In genomic region chr11:111974451-111974850, GRCh38 we compare ENCODE assay signal across 28 cellular contexts. TPM values are rescaled to one million over a fixed set of nuclear protein-coding genes. Genes with fewer than 3 reads are reported as not detected.
A peak's percentile ranks its signal among the peaks of the same experiment; 100 is the strongest.
DNase-seq lines count a peak whose midpoint lies in the region; ATAC-seq, FAIRE-seq and TF ChIP-seq lines count a peak whose summit lies in the region.
"Had no signal": no experiment of that assay in that cellular context is flagged by ENCODE, and none has a peak within 500 bp of the region (broad histone marks: within the 10 kb centered on the region; RNA-seq: fewer than 3 reads in every experiment).

No MANE protein-coding gene starts in this region.

- H4K5ac ChIP-seq in IMR-90 (ENCODE audit: low read depth, low read length): no peak overlapping the region

- no peak overlapping the region for H2BK5ac ChIP-seq in IMR-90 (ENCODE audit: low read depth, low read length, poor library complexity, severe bottlenecking)

- H3K27ac ChIP-seq in IMR-90 (ENCODE audit: insufficient read depth, low read length): no peak overlapping the region
- no peak overlapping the region for H3K27ac ChIP-seq in keratinocyte (ENCODE audit: control insufficient read depth, insufficient read depth, low read length)
- H3K27ac ChIP-seq in transverse colon: peak overlapping the region in 3 of 4 donors; percentile 20 to 95 (median 87)
- H3K27ac ChIP-seq in small intestine (ENCODE audit: low read depth in 1 of 2, low read length in 1 of 2): peak overlapping the region in 1 of 2 donors; percentile 4
- H3K27ac ChIP-seq: colonic mucosa, PC-9 had no signal

- TF ChIP-seq CTCF in IMR-90 (conservative IDR thresholded peaks at IDR 0.05; ENCODE audit: low read depth, low read length): no peak
- no peak for TF ChIP-seq CTCF in keratinocyte (optimal IDR thresholded peaks at IDR 0.05 in 1 of 3, IDR thresholded peaks at IDR 0.05 in 1 of 3, conservative IDR thresholded peaks at IDR 0.05 in 1 of 3; ENCODE audit: extremely low read depth in 1 of 3, insufficient read depth in 2 of 3, low read length in 3 of 3)
- TF ChIP-seq CTCF in transverse colon (IDR thresholded peaks at IDR 0.05): no peak

- H4K91ac ChIP-seq in IMR-90 (ENCODE audit: insufficient read depth, low read depth, low read length): no peak overlapping the region

- POLR2A ChIA-PET in IMR-90 (lab: Charles Lee; ENCODE audit: unreplicated experiment): no interaction called here

- dilution Hi-C loops in IMR-90 (cut with HindIII; ENCODE audit: low sequenced_read_pairs, unreplicated experiment) (no loop called here), keratinocyte (cut with MboI; ENCODE audit: extremely low pct_ligation_motif_present, low sequenced_read_pairs) (no loop called here)

- H2BK20ac ChIP-seq in IMR-90 (ENCODE audit: low read depth, low read length): no peak overlapping the region; the same call in 1 of the 2 replicates

- H2AFZ ChIP-seq in IMR-90 (replicated peaks; ENCODE audit: low read length, poor library complexity) (no peak overlapping the region), keratinocyte (ENCODE audit: control insufficient read depth, low read length) (peak overlapping the region; percentile 44)
- H2AFZ ChIP-seq: GM23338, PC-9 had no signal

- no peak for DNase-seq in IMR-90
- DNase-seq in amniotic epithelial cell (ENCODE audit: low read depth): peak; percentile 16
- no peak for DNase-seq in keratinocyte (ENCODE audit: low read depth, low spot score)
- DNase-seq in transverse colon: no peak
- DNase-seq in small intestine: no peak
- DNase-seq in DMS 273 treated with DMSO at 0.1 percent for 48 hours (lab: John Stamatoyannopoulos, UW): no peak
- DNase-seq: activated CD4-positive, alpha-beta T cell treated with anti-CD3 and anti-CD28 coated beads, Interleukin-2, amount 10 ng/mL, durations not matched to agents 7 days and 5 days; activated naive CD4-positive, alpha-beta T cell treated with Interleukin-2 at 50 U/mL for 16 hours; activated T-cell treated with anti-CD3 and anti-CD28 coated beads, Interleukin-2, amount 50 U/mL, for 72 hours; amniotic stem cell; colonic mucosa; DND-41; foreskin melanocyte; naive thymus-derived CD8-positive, alpha-beta T cell; NCI-H1092; NCI-H187; NCI-H2171 treated with DMSO at 0.1 percent for 48 hours; NCI-H524; PC-9; SIG-M5; stimulated activated CD8-positive, alpha-beta memory T cell treated with anti-CD3 and anti-CD28 coated beads, Interleukin-4, amount 100 ng/mL, for 48 hours; stimulated activated naive CD8-positive, alpha-beta T cell treated with anti-CD3 and anti-CD28 coated beads, Interleukin-15, amount 100 ng/mL, for 72 hours had no signal

- CTCF ChIA-PET in IMR-90 (lab: Yijun Ruan, JAX): no interaction called here

- no peaks in the 10 kb centered on the region for H3K27me3 ChIP-seq in IMR-90 (ENCODE audit: control insufficient read depth, insufficient read depth, low read length)
- H3K27me3 ChIP-seq in keratinocyte (ENCODE audit: control insufficient read depth, extremely low read depth, insufficient read depth, low read length): no peaks in the 10 kb centered on the region
- no peaks in the 10 kb centered on the region for H3K27me3 ChIP-seq in transverse colon
- no peaks in the 10 kb centered on the region for H3K27me3 ChIP-seq in small intestine (ENCODE audit: control insufficient read depth in 2 of 2, insufficient read depth in 2 of 2, low read length in 2 of 2)
- H3K27me3 ChIP-seq: colonic mucosa, upper lobe of left lung had no signal

- H3K18ac ChIP-seq in IMR-90 (ENCODE audit: low read depth, low read length): no peak overlapping the region

- in situ Hi-C loops in IMR-90 (cut with MboI; ENCODE audit: low sequenced_read_pairs): no loop called here
- in situ Hi-C loops in transverse colon (cut with MboI; ENCODE audit: low pct_ligation_motif_present in 1 of 4, low pct_unique_long_range_greater_than_20kb in 1 of 4, low sequenced_read_pairs in 3 of 4): loop anchor here in 1 of 4 donors (10.0 kb wide), 1 partner anchor 100 kb away; the partner anchor contains the start of genes ALG9, CFAP68 and FDXACB1

- peak overlapping the region; percentile 28 to 39; a peak in 2 of 4 replicates for H4K8ac ChIP-seq in IMR-90 (ENCODE audit: low read depth in 2 of 2, low read length in 2 of 2)

- peak overlapping the region; percentile 38; the same call in 1 of the 2 replicates for H2AK5ac ChIP-seq in IMR-90 (ENCODE audit: low read depth, low read length)

- FAIRE-seq in keratinocyte (lab: Jason Lieb, UNC) (no peak), small intestine (lab: Jason Lieb, UNC) (no peak)

- 80% methylated on average over 1 of the region's 2 CpGs; no CpG with 5 or more reads in 1 of the 2 experiments for WGBS in IMR-90 (ENCODE audit: extremely low coverage in 2 of 2, insufficient read length in 1 of 2), 2 experiments
- WGBS in transverse colon (ENCODE audit: low coverage in 1 of 2), 2 donors: 66% methylated on average over 2 of the region's 2 CpGs; no CpG with 5 or more reads in 1 of the 2 donors
- WGBS in small intestine, 3 donors: 71 to 80% (median 76%) methylated on average over 2 of the region's 2 CpGs

- H3K36me3 ChIP-seq in IMR-90 (ENCODE audit: control insufficient read depth, insufficient read depth, low read length): peaks cover 5% of the 10 kb centered on the region
- no peaks in the 10 kb centered on the region for H3K36me3 ChIP-seq in keratinocyte (ENCODE audit: control insufficient read depth in 2 of 2, extremely low read depth in 1 of 2, insufficient read depth in 2 of 2, low read length in 2 of 2)
- no peaks in the 10 kb centered on the region for H3K36me3 ChIP-seq in transverse colon
- no peaks in the 10 kb centered on the region for H3K36me3 ChIP-seq in small intestine (ENCODE audit: control insufficient read depth in 2 of 2, insufficient read depth in 2 of 2, low read length in 2 of 2)
- H3K36me3 ChIP-seq: colonic mucosa, upper lobe of left lung had no signal

- H2BK120ac ChIP-seq in IMR-90 (ENCODE audit: low read depth, low read length): no peak overlapping the region

- no peak overlapping the region for H3K4me3 ChIP-seq in IMR-90 (ENCODE audit: insufficient read depth, low read depth, low read length)
- no peak overlapping the region for H3K4me3 ChIP-seq in keratinocyte (ENCODE audit: control insufficient read depth in 2 of 3, extremely low read depth in 1 of 3, insufficient read depth in 2 of 3, low read depth in 1 of 3, low read length in 3 of 3)
- no peak overlapping the region for H3K4me3 ChIP-seq in transverse colon
- H3K4me3 ChIP-seq in small intestine (ENCODE audit: low read depth in 1 of 2, low read length in 2 of 2): no peak overlapping the region
- H3K4me3 ChIP-seq: colonic mucosa, GM23338, PC-9, upper lobe of left lung had no signal

- H3K9me3 ChIP-seq in IMR-90 (ENCODE audit: control insufficient read depth, insufficient read depth, low read length) (no peaks in the 10 kb centered on the region), keratinocyte (ENCODE audit: control insufficient read depth, low read depth, low read length) (no peaks in the 10 kb centered on the region), transverse colon (no peaks in the 10 kb centered on the region), small intestine (ENCODE audit: control insufficient read depth, low read depth) (no peaks in the 10 kb centered on the region)
- H3K9me3 ChIP-seq: colonic mucosa, upper lobe of left lung had no signal

- H3K9ac ChIP-seq in IMR-90 (ENCODE audit: low read depth, low read length): no peak overlapping the region
- H3K9ac ChIP-seq in keratinocyte (ENCODE audit: control insufficient read depth, extremely low read depth, insufficient read depth, low read length): no peak overlapping the region

- H4K20me1 ChIP-seq in IMR-90 (ENCODE audit: insufficient read depth, low read length): no peaks in the 10 kb centered on the region
- no peaks in the 10 kb centered on the region for H4K20me1 ChIP-seq in keratinocyte (ENCODE audit: control insufficient read depth, extremely low read depth, insufficient read depth, low read length)

- H3K14ac ChIP-seq in IMR-90 (replicated peaks; ENCODE audit: low read depth, low read length): 0 out of 2 replicates have a peak overlapping the region, but pooled peaks have one; percentile 46

- no peak for ATAC-seq in IMR-90 (ENCODE audit: low read depth)
- no peak for ATAC-seq in HG03045 (IDR thresholded peaks at IDR 0.05; ENCODE audit: unreplicated experiment)
- ATAC-seq: activated T-cell treated with anti-CD3 and anti-CD28 coated beads, Interleukin-2, amount 50 U/mL, for 72 hours; esophagus mucosa; GM23338; naive thymus-derived CD8-positive, alpha-beta T cell; stimulated activated naive CD8-positive, alpha-beta T cell treated with anti-CD3 and anti-CD28 coated beads, Interleukin-15, amount 100 ng/mL, for 72 hours; WTC11 had no signal

- H3K4me1 ChIP-seq in IMR-90 (ENCODE audit: control insufficient read depth, insufficient read depth, low read length) (peaks cover 25% of the 10 kb centered on the region), keratinocyte (ENCODE audit: control insufficient read depth, extremely low read depth, insufficient read depth, low read length) (peaks cover 29% of the 10 kb centered on the region), transverse colon (peaks cover 0 to 37% (median 20%) of the 10 kb centered on the region in 4 donors), small intestine (ENCODE audit: control insufficient read depth in 2 of 2, insufficient read depth in 1 of 2, low read depth in 1 of 2, low read length in 1 of 2) (peaks cover 0 to 3% of the 10 kb centered on the region in 2 donors)
- H3K4me1 ChIP-seq: colonic mucosa had no signal

- no peaks in the 10 kb centered on the region for H3K79me2 ChIP-seq in keratinocyte (ENCODE audit: control insufficient read depth, insufficient read depth, low read length)

- H3K9me1 ChIP-seq in IMR-90 (ENCODE audit: insufficient read depth, low read length) (peaks cover 7% of the 10 kb centered on the region; the same call in 1 of the 2 replicates), keratinocyte (ENCODE audit: control insufficient read depth, extremely low read depth, insufficient read depth, low read length) (no peaks in the 10 kb centered on the region)

- peak overlapping the region; percentile 27; the same call in 1 of the 3 replicates for H2BK15ac ChIP-seq in IMR-90 (ENCODE audit: low read depth, low read length)

- no peak overlapping the region for H3K56ac ChIP-seq in IMR-90 (ENCODE audit: extremely low read depth, insufficient read depth, low read length)

- peak overlapping the region; percentile 16; the same call in 1 of the 2 replicates for H3K23ac ChIP-seq in IMR-90 (ENCODE audit: low read depth, low read length)

- H3K4me2 ChIP-seq in IMR-90 (ENCODE audit: low read depth, low read length) (no peak overlapping the region), keratinocyte (ENCODE audit: control insufficient read depth, extremely low read depth, insufficient read depth, low read depth, low read length) (no peak overlapping the region)
- H3K4me2 ChIP-seq: GM23338, PC-9 had no signal

- TF ChIP-seq POLR2A in IMR-90 (IDR thresholded peaks at IDR 0.05; ENCODE audit: low read depth, low read length) (no peak), transverse colon (IDR thresholded peaks at IDR 0.05) (no peak)

- no peak for TF ChIP-seq RAD21 in IMR-90 (IDR thresholded peaks at IDR 0.05; ENCODE audit: low read length)

- H2AK9ac ChIP-seq in IMR-90 (replicated peaks; ENCODE audit: low read depth, low read length, poor library complexity): peak overlapping the region; percentile 10

- BruUV-seq in IMR-90 (replicated peaks; lab: Mats Ljungman, UMichigan): no TSS peak

- H3K4ac ChIP-seq in IMR-90 (ENCODE audit: low read depth, low read length): peak overlapping the region; percentile 63

- intact Hi-C loops in IMR-90 (cut with micrococcal nuclease) (no loop called here), transverse colon (cut with DNase I; ENCODE audit: low total_unique reads) (no loop called here)

- H3K79me1 ChIP-seq in IMR-90 (ENCODE audit: low read depth in 1 of 2, low read length in 2 of 2): peaks cover 3 to 14% of the 10 kb centered on the region in 2 experiments; a peak in 2 of 4 replicates

- no peak for TF ChIP-seq EP300 in transverse colon (IDR thresholded peaks at IDR 0.05; ENCODE audit: low read depth)

RNA-seq across cellular contexts. Expression of gene DIXDC1, which starts 37.3 kb away (rescaled TPM):
- 10.4 and 11.1 TPM in 2 replicates for total RNA-seq in IMR-90 (2012; rRNA removed)
- 5.3 and 5.9 TPM in 2 replicates for polyA plus RNA-seq in IMR-90 (2012; rRNA removed)
- polyA plus RNA-seq in IMR-90 (2012; cell fraction: cytosol; rRNA removed): 2.0 and 3.9 TPM in 2 replicates
- polyA plus RNA-seq in IMR-90 (2012; cell fraction: nucleus; rRNA removed; ENCODE audit: low replicate concordance): 3.3 and 7.3 TPM in 2 replicates
- 5.9 to 13.2 TPM (median 7.8 TPM) in 3 replicates for polyA plus RNA-seq in keratinocyte
- 20.1 TPM for polyA plus RNA-seq in keratinocyte (2011; ENCODE audit: low read depth)
- 11.0 and 15.2 TPM in 2 replicates for polyA plus RNA-seq in keratinocyte (2011; cell fraction: cytosol; rRNA removed)
- 11.4 and 12.8 TPM in 2 replicates for polyA plus RNA-seq in keratinocyte (2011; cell fraction: nucleus; rRNA removed)
- polyA plus RNA-seq in keratinocyte (2012; ENCODE audit: low replicate concordance): 4.3 and 6.6 TPM in 2 replicates
- polyA minus RNA-seq in keratinocyte: 3.8 to 17.6 TPM (median 10.7 TPM) in 3 replicates
- polyA minus RNA-seq in keratinocyte (2011; cell fraction: cytosol; rRNA and poly(A)+ RNA removed): 14.0 TPM
- polyA minus RNA-seq in keratinocyte (2011; cell fraction: nucleus; rRNA and poly(A)+ RNA removed): 13.1 and 24.3 TPM in 2 replicates
- total RNA-seq in transverse colon: 100 to 1,000 TPM in 1 of 4 donors, 10 to 100 TPM in 3; 21.8 to 115 (median 35.0) TPM
- polyA plus RNA-seq in small intestine: 1 to 10 TPM; 1.3 to 9.7 (median 2.2) TPM

RNA-seq across cellular contexts. Expression of gene DLAT, which starts 50.8 kb away (rescaled TPM):
- total RNA-seq in IMR-90 (2012; rRNA removed) (27.2 and 33.1 TPM in 2 replicates), transverse colon (10 to 100 TPM; 20.2 to 40.3 (median 23.8) TPM)
- polyA plus RNA-seq in IMR-90 (2012; rRNA removed) (15.3 and 15.5 TPM in 2 replicates), keratinocyte (23.3 to 41.9 TPM (median 40.2 TPM) in 3 replicates), small intestine (10 to 100 TPM; 24.0 to 28.4 (median 24.9) TPM)
- polyA plus RNA-seq in IMR-90 (2012; cell fraction: cytosol; rRNA removed): 5.4 and 6.9 TPM in 2 replicates
- polyA plus RNA-seq in IMR-90 (2012; cell fraction: nucleus; rRNA removed; ENCODE audit: low replicate concordance): 3.6 and 8.3 TPM in 2 replicates
- 9.9 TPM for polyA plus RNA-seq in keratinocyte (2011; ENCODE audit: low read depth)
- 26.8 and 42.4 TPM in 2 replicates for polyA plus RNA-seq in keratinocyte (2011; cell fraction: cytosol; rRNA removed)
- 23.1 and 29.2 TPM in 2 replicates for polyA plus RNA-seq in keratinocyte (2011; cell fraction: nucleus; rRNA removed)
- polyA plus RNA-seq in keratinocyte (2012; ENCODE audit: low replicate concordance): 15.0 and 30.5 TPM in 2 replicates
- 15.5 to 33.0 TPM (median 20.9 TPM) in 3 replicates for polyA minus RNA-seq in keratinocyte
- polyA minus RNA-seq in keratinocyte (2011; cell fraction: cytosol; rRNA and poly(A)+ RNA removed): 35.7 TPM
- 13.1 and 23.7 TPM in 2 replicates for polyA minus RNA-seq in keratinocyte (2011; cell fraction: nucleus; rRNA and poly(A)+ RNA removed)

RNA-seq across cellular contexts. Expression of gene C11orf52, which starts 55.7 kb away (rescaled TPM):
- total RNA-seq in IMR-90 (2012; rRNA removed) (0.28 and 0.90 TPM in 2 replicates), transverse colon (10 to 100 TPM in 1 of 4 donors, 1 to 10 TPM in 2, not detected in 1; 3.0 to 11.1 (median 9.1) TPM)
- polyA plus RNA-seq in IMR-90 (2012; rRNA removed) (1.0 and 1.1 TPM in 2 replicates), keratinocyte (2.9 to 5.5 TPM (median 3.5 TPM) in 3 replicates), small intestine (10 to 100 TPM; 10.3 to 33.5 (median 30.0) TPM)
- polyA plus RNA-seq in IMR-90 (2012; cell fraction: cytosol; rRNA removed): 0.57 and 0.73 TPM in 2 replicates
- polyA plus RNA-seq in IMR-90 (2012; cell fraction: nucleus; rRNA removed; ENCODE audit: low replicate concordance): 0.17 and 0.50 TPM in 2 replicates
- 4.3 TPM for polyA plus RNA-seq in keratinocyte (2011; ENCODE audit: low read depth)
- polyA plus RNA-seq in keratinocyte (2011; cell fraction: cytosol; rRNA removed): 3.1 and 3.3 TPM in 2 replicates
- polyA plus RNA-seq in keratinocyte (2011; cell fraction: nucleus; rRNA removed): 3.0 and 4.4 TPM in 2 replicates
- 2.7 and 7.3 TPM in 2 replicates for polyA plus RNA-seq in keratinocyte (2012; ENCODE audit: low replicate concordance)
- polyA minus RNA-seq in keratinocyte: 0.58 to 4.4 TPM (median 0.89 TPM) in 3 replicates
- polyA minus RNA-seq in keratinocyte (2011; cell fraction: cytosol; rRNA and poly(A)+ RNA removed): not detected
- 0.53 TPM in 1 of 2 replicates, not detected in the other for polyA minus RNA-seq in keratinocyte (2011; cell fraction: nucleus; rRNA and poly(A)+ RNA removed)
- total RNA-seq: activated T-cell treated with anti-CD3 and anti-CD28 coated beads, Interleukin-2, amount 50 U/mL, for 72 hours; naive thymus-derived CD8-positive, alpha-beta T cell had no signal
- polyA plus RNA-seq: CD14-positive monocyte; naive thymus-derived CD8-positive, alpha-beta T cell had no signal

Comparison
In these comparisons a context has a peak if more than half of its experiments do, and no peak if none do; other contexts are left out.
1. H3K27ac ChIP-seq: peak in transverse colon (3 of 4); none in IMR-90 (single experiment) and keratinocyte (single experiment).